In the genomic region with DNA sequence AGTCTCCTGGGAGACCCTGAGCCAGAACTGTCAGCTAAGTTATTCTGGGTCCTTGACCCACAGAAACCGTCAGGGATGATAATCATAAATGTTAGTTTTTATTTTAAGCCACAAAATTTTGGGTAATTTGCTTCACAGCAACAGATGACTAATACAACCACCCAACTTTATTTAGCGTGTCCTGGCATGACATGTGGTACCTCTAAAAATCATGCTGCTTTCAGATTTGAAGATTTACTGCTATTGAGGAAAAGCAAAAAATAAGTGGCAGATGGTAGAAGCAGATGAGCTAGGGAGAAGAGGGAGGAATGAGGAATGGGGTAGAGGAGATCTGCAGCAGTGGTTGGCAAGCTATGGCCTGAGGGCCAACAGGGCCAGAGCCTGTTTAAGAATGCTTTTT, we compare ENCODE assay signal across 23 cellular contexts.
"Had no signal": no experiment of that assay in that cellular context is flagged by ENCODE, and none has a peak within 500 bp of the region (broad histone marks: within the 10 kb centered on the region; RNA-seq: fewer than 3 reads in every experiment).

No MANE protein-coding gene starts in this region.

- ATAC-seq: esophagus mucosa, left colon, left ventricle myocardium superior had no signal

- H3K4me1 ChIP-seq: prostate gland had no signal

- H2AFZ ChIP-seq: parathyroid adenoma had no signal

- H3K36me3 Mint-ChIP-seq: immature natural killer cell had no signal

- H3K27ac Mint-ChIP-seq: immature natural killer cell, naive B cell, nephron had no signal

- DNase-seq: effector memory CD4-positive, alpha-beta T cell; immature natural killer cell; kidney; left colon; left ventricle myocardium superior; mesendoderm; naive B cell; occipital lobe; retina; stimulated activated CD4-positive, alpha-beta T cell treated with anti-CD3 and anti-CD28 coated beads, Interleukin-12 subunit alpha, Interleukin-12 subunit beta, amount 100 ng/mL, for 4 hours; stimulated activated naive CD4-positive, alpha-beta T cell; stomach; substantia nigra; transverse colon had no signal

- H3K36me3 ChIP-seq: gastroesophageal sphincter, prostate gland, stomach, thoracic aorta, transverse colon had no signal

- H3K4me3 Mint-ChIP-seq: immature natural killer cell, naive B cell, nephron had no signal

- H3K4me1 Mint-ChIP-seq: immature natural killer cell, naive B cell had no signal

- H3K9me3 Mint-ChIP-seq: immature natural killer cell had no signal

- H3K79me2 ChIP-seq: parathyroid adenoma had no signal

- FAIRE-seq: endometrium, kidney had no signal

- H3K9me3 ChIP-seq: gastroesophageal sphincter, prostate gland, stomach, thoracic aorta, transverse colon had no signal

- H3K9ac ChIP-seq: parathyroid adenoma had no signal

- H3K27ac ChIP-seq: gastroesophageal sphincter, parathyroid adenoma, prostate gland, skin epidermis, stomach, thoracic aorta, transverse colon had no signal

- H3K4me3 ChIP-seq: gastroesophageal sphincter, lung, prostate gland, skin epidermis, stomach, thoracic aorta, transverse colon had no signal

- H3K27me3 ChIP-seq: gastroesophageal sphincter, stomach, transverse colon had no signal
